In genomic region chr19:48796468-48797083, GRCh38 we compare ENCODE assay signal across 20 cellular contexts. TPM values are rescaled to one million over a fixed set of nuclear protein-coding genes. Genes with fewer than 3 reads are reported as not detected.
A peak's percentile ranks its signal among the peaks of the same experiment; 100 is the strongest.
DNase-seq lines count a peak whose midpoint lies in the region; FAIRE-seq and TF ChIP-seq lines count a peak whose summit lies in the region.
"Had no signal": no experiment of that assay in that cellular context is flagged by ENCODE, and none has a peak within 500 bp of the region (broad histone marks: within the 10 kb centered on the region; RNA-seq: fewer than 3 reads in every experiment).

No MANE protein-coding gene starts in this region.

- no peak for TF ChIP-seq CTCF in 22Rv1 (IDR thresholded peaks at IDR 0.05)
- no peak for TF ChIP-seq CTCF in RWPE1 (conservative IDR thresholded peaks at IDR 0.05; ENCODE audit: low read depth)
- no peak for TF ChIP-seq CTCF in kidney (IDR thresholded peaks at IDR 0.05; ENCODE audit: borderline replicate concordance, extremely low read depth, insufficient read depth)
- TF ChIP-seq CTCF in stomach (IDR thresholded peaks at IDR 0.05), result no peak
- TF ChIP-seq CTCF in type B pancreatic cell (conservative IDR thresholded peaks at IDR 0.05), result no peak

- FAIRE-seq in kidney (lab: Jason Lieb, UNC), result no peak
- FAIRE-seq: keratinocyte had no signal

- TF ChIP-seq POLR2A in stomach (IDR thresholded peaks at IDR 0.05), result no peak

- DNase-seq in RWPE1 (ENCODE audit: low spot score) (no peak), kidney (peak; percentile 73), stomach (no peak), epidermal melanocyte (ENCODE audit: insufficient read length, low spot score) (no peak), NOMO-1 treated with DMSO at 0.1 percent for 48 hours (lab: John Stamatoyannopoulos, UW; ENCODE audit: unreplicated experiment) (no peak), type B pancreatic cell (ENCODE audit: extremely low spot score, unreplicated experiment) (no peak)
- no peak for DNase-seq in activated T-cell treated with anti-CD3 and anti-CD28 coated beads, Interleukin-2, amount 50 U/mL, for 24 hours
- DNase-seq: activated CD4-positive, alpha-beta memory T cell treated with anti-CD3 and anti-CD28 coated beads for 36 hours; activated naive CD8-positive, alpha-beta T cell treated with anti-CD3 and anti-CD28 coated beads for 36 hours; activated T-cell treated with anti-CD3 and anti-CD28 coated beads, Interleukin-2, amount 50 U/mL, for 48 hours; Caco-2; effector CD4-positive, alpha-beta T cell; hippocampal formation; NCI-H1694 treated with DMSO at 0.1 percent for 48 hours; NCI-H345; RPMI8226 had no signal

- no peaks in the 10 kb centered on the region for H3K27me3 ChIP-seq in stomach
- H3K27me3 ChIP-seq: testis had no signal

- H3K36me3 Mint-ChIP-seq in activated T-cell treated with anti-CD3 and anti-CD28 coated beads, Interleukin-2, amount 50 U/mL, for 24 hours (ENCODE audit: low read depth), result peaks cover 20% of the 10 kb centered on the region
- H3K36me3 Mint-ChIP-seq in type B pancreatic cell, result peaks cover 4% of the 10 kb centered on the region
- H3K36me3 Mint-ChIP-seq: activated CD4-positive, alpha-beta memory T cell treated with anti-CD3 and anti-CD28 coated beads for 36 hours had no signal

- no peak for TF ChIP-seq EP300 in stomach (IDR thresholded peaks at IDR 0.05)

- H3K4me3 Mint-ChIP-seq in activated T-cell treated with anti-CD3 and anti-CD28 coated beads, Interleukin-2, amount 50 U/mL, for 24 hours, result no peak overlapping the region
- no peak overlapping the region for H3K4me3 Mint-ChIP-seq in type B pancreatic cell
- H3K4me3 Mint-ChIP-seq: activated CD4-positive, alpha-beta memory T cell treated with anti-CD3 and anti-CD28 coated beads for 36 hours; activated naive CD8-positive, alpha-beta T cell treated with anti-CD3 and anti-CD28 coated beads for 36 hours had no signal

- WGBS in stomach, 5 donors, result 57 to 86% (median 81%) methylated on average over 11 to 19 of the region's 19 CpGs

- no peak overlapping the region for H3K27ac Mint-ChIP-seq in activated T-cell treated with anti-CD3 and anti-CD28 coated beads, Interleukin-2, amount 50 U/mL, for 24 hours
- H3K27ac Mint-ChIP-seq in type B pancreatic cell, result no peak overlapping the region
- H3K27ac Mint-ChIP-seq: activated CD4-positive, alpha-beta memory T cell treated with anti-CD3 and anti-CD28 coated beads for 36 hours; activated naive CD8-positive, alpha-beta T cell treated with anti-CD3 and anti-CD28 coated beads for 36 hours had no signal

- peaks cover 13% of the 10 kb centered on the region for H3K4me1 Mint-ChIP-seq in activated T-cell treated with anti-CD3 and anti-CD28 coated beads, Interleukin-2, amount 50 U/mL, for 24 hours (ENCODE audit: low read depth)
- peaks cover 9% of the 10 kb centered on the region for H3K4me1 Mint-ChIP-seq in type B pancreatic cell (ENCODE audit: unreplicated experiment)

- H3K9me3 Mint-ChIP-seq in activated T-cell treated with anti-CD3 and anti-CD28 coated beads, Interleukin-2, amount 50 U/mL, for 24 hours, result no peaks in the 10 kb centered on the region
- H3K9me3 Mint-ChIP-seq in type B pancreatic cell, result no peaks in the 10 kb centered on the region
- H3K9me3 Mint-ChIP-seq: activated CD4-positive, alpha-beta memory T cell treated with anti-CD3 and anti-CD28 coated beads for 36 hours; activated naive CD8-positive, alpha-beta T cell treated with anti-CD3 and anti-CD28 coated beads for 36 hours had no signal

- H3K9ac ChIP-seq in kidney (ENCODE audit: low read length in 2 of 2), result no peak overlapping the region

- intact Hi-C loops in kidney (cut with DNase I) (loop anchor here (10.0 kb wide), 1 partner anchor 178 kb away; no protein-coding TSS in a partner anchor), stomach (cut with DNase I; ENCODE audit: low total_unique reads) (loop anchor here (5.0 kb wide), 1 partner anchor 36 kb away; no protein-coding TSS in a partner anchor)

- H3K36me3 ChIP-seq in kidney (ENCODE audit: control insufficient read depth in 1 of 2, insufficient read depth in 2 of 2, low read length in 2 of 2) (no peaks in the 10 kb centered on the region), stomach (peaks cover 3 to 42% (median 29%) of the 10 kb centered on the region in 4 donors)

- H3K27me3 Mint-ChIP-seq in activated T-cell treated with anti-CD3 and anti-CD28 coated beads, Interleukin-2, amount 50 U/mL, for 24 hours, result no peaks in the 10 kb centered on the region
- H3K27me3 Mint-ChIP-seq in type B pancreatic cell, result no peaks in the 10 kb centered on the region
- H3K27me3 Mint-ChIP-seq: activated CD4-positive, alpha-beta memory T cell treated with anti-CD3 and anti-CD28 coated beads for 36 hours; activated naive CD8-positive, alpha-beta T cell treated with anti-CD3 and anti-CD28 coated beads for 36 hours had no signal

- H3K4me1 ChIP-seq in kidney (ENCODE audit: control insufficient read depth in 1 of 2, insufficient read depth in 1 of 2, low read depth in 1 of 2, low read length in 2 of 2) (peaks cover 5 to 7% of the 10 kb centered on the region in 2 donors), stomach (peaks cover 16 to 27% (median 18%) of the 10 kb centered on the region in 4 donors)

- H3K9me3 ChIP-seq in kidney (ENCODE audit: control insufficient read depth in 1 of 2, low read length in 2 of 2) (no peaks in the 10 kb centered on the region), stomach (no peaks in the 10 kb centered on the region)
- H3K9me3 ChIP-seq: Caco-2, testis had no signal

- CTCF ChIA-PET in RWPE1 (lab: Yijun Ruan, JAX), result interaction anchor here (0.6 to 2.7 kb wide), 4 partner anchors 10 to 207 kb away, joined by 3 to 21 read pairs (median 4); no protein-coding TSS in a partner anchor

- POLR2A ChIA-PET in RWPE1 (lab: Yijun Ruan, JAX; ENCODE audit: low non-redundant PET), result interaction anchor here (0.6 kb wide), 1 partner anchor 74 kb away, joined by 4 read pairs; no protein-coding TSS in a partner anchor

- H3K4me3 ChIP-seq in kidney (ENCODE audit: low read length in 2 of 2) (no peak overlapping the region), stomach (no peak overlapping the region)
- H3K4me3 ChIP-seq: testis had no signal

- H3K27ac ChIP-seq in 22Rv1, result peak overlapping the region; percentile 56; the same call in 1 of the 2 replicates
- peak overlapping the region; percentile 86 for H3K27ac ChIP-seq in RWPE1
- peak overlapping the region in 1 of 2 donors; percentile 76 for H3K27ac ChIP-seq in kidney (ENCODE audit: low read depth in 2 of 2, low read length in 2 of 2)
- H3K27ac ChIP-seq in stomach, result peak overlapping the region in 4 of 5 donors; percentile 73 to 88 (median 84)

RNA-seq across cellular contexts. Expression of gene BCAT2, which starts 14.3 kb away (rescaled TPM):
- total RNA-seq in kidney (55.3 TPM), stomach (100 to 1,000 TPM in 1 of 5 donors, 10 to 100 TPM in 4; 22.0 to 320 (median 23.9) TPM), type B pancreatic cell (ENCODE audit: low replicate concordance) (52.8 and 73.3 TPM in 2 replicates)
- polyA plus RNA-seq in kidney (ENCODE audit: insufficient read depth, low read depth, low replicate concordance) (69.4 TPM), stomach (10 to 100 TPM; 65.8 to 74.5 (median 68.5) TPM)

RNA-seq across cellular contexts. Expression of gene HSD17B14, which starts 39.7 kb away (rescaled TPM):
- total RNA-seq in kidney (5.2 TPM), stomach (10 to 100 TPM in 2 of 5 donors, 1 to 10 TPM in 2, not detected in 1; 2.8 to 41.4 (median 17.3) TPM), type B pancreatic cell (ENCODE audit: low replicate concordance) (9.4 and 12.9 TPM in 2 replicates)
- polyA plus RNA-seq in kidney (ENCODE audit: insufficient read depth, low read depth, low replicate concordance) (141 TPM), stomach (1 to 10 TPM; 5.4 to 9.8 (median 9.4) TPM)

RNA-seq across cellular contexts. Expression of gene FGF21, which starts 41.3 kb away (rescaled TPM):
- total RNA-seq in kidney, result not detected
- not detected for polyA plus RNA-seq in kidney (ENCODE audit: insufficient read depth, low read depth, low replicate concordance)
- total RNA-seq in stomach, result not detected
- polyA plus RNA-seq in stomach, result not detected
- not detected in 2 replicates for total RNA-seq in type B pancreatic cell (ENCODE audit: low replicate concordance)
- total RNA-seq: activated CD4-positive, alpha-beta memory T cell treated with anti-CD3 and anti-CD28 coated beads for 36 hours; activated naive CD8-positive, alpha-beta T cell treated with anti-CD3 and anti-CD28 coated beads for 36 hours; sciatic nerve; testis had no signal
- polyA plus RNA-seq: keratinocyte had no signal

RNA-seq across cellular contexts. Expression of gene FUT1, which starts 44.1 kb away (rescaled TPM):
- total RNA-seq in kidney (4.3 TPM), stomach (10 to 100 TPM in 2 of 5 donors, 1 to 10 TPM in 2, not detected in 1; 7.0 to 54.5 (median 11.1) TPM), type B pancreatic cell (ENCODE audit: low replicate concordance) (11.2 and 15.0 TPM in 2 replicates)
- polyA plus RNA-seq in kidney (ENCODE audit: insufficient read depth, low read depth, low replicate concordance) (2.3 TPM), stomach (1 to 10 TPM; 7.2 to 7.5 (median 7.2) TPM)

RNA-seq across cellular contexts. Expression of gene IZUMO1, which starts 49.9 kb away (rescaled TPM):
- total RNA-seq in kidney (0.79 TPM), stomach (10 to 100 TPM in 2 of 5 donors, under 1 TPM in 1, not detected in 2; 0.73 to 14.3 (median 10.7) TPM), type B pancreatic cell (ENCODE audit: low replicate concordance) (2.2 and 4.8 TPM in 2 replicates)
- polyA plus RNA-seq in kidney (ENCODE audit: insufficient read depth, low read depth, low replicate concordance) (not detected), stomach (1 to 10 TPM in 1 of 3 donors, under 1 TPM in 1, not detected in 1; 0.62 to 4.0 TPM)
- total RNA-seq: activated CD4-positive, alpha-beta memory T cell treated with anti-CD3 and anti-CD28 coated beads for 36 hours; activated naive CD8-positive, alpha-beta T cell treated with anti-CD3 and anti-CD28 coated beads for 36 hours had no signal
